In the genomic region with DNA sequence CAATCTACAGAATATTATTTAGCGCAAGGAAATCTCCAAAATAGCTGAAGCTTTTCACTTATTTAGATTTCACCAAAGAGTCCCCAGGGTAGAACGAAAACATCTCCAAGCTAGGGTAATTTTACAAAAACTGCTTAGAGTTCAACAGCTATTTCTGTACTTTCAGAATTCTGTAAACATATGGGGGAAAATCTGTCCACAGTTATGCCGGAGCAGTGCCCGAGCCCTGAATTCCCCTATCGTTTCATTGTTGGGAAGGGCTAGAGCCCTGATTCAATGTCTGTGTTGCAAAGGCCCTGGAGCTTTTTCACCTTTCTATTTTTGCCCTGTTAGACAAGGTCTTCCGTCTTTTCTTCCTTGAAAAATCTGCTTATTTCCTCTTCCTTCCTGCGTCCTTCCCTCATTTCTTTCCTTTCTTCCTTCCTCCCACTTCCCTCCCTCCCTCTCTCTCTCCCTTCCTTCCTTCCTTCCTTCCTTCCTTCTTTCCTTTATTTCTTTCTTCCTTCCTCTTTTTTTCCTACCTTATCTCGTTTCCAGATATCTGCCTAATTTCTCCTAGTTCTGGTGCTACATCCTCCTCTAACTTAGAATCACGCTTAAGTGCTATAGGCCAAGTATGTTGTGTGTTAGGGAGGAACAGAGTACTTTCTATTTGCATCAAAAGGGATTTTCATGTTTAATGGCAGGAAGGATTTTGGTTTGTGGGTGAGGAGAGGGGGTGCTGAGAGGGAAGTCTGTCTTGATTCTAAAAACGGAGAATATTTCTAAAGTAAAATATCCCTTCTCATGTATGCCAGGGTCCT, we compare ENCODE assay signal across 1 cellular context.
A peak's percentile ranks its signal among the peaks of the same experiment; 100 is the strongest.
TF ChIP-seq lines count a peak whose summit lies in the region.

No MANE protein-coding gene starts in this region.

TF ChIP-seq in GM12878, 131 proteins besides CTCF, POLR2A, EP300 and RAD21 (continued from another document):
- TF ChIP-seq, protein P1, sequence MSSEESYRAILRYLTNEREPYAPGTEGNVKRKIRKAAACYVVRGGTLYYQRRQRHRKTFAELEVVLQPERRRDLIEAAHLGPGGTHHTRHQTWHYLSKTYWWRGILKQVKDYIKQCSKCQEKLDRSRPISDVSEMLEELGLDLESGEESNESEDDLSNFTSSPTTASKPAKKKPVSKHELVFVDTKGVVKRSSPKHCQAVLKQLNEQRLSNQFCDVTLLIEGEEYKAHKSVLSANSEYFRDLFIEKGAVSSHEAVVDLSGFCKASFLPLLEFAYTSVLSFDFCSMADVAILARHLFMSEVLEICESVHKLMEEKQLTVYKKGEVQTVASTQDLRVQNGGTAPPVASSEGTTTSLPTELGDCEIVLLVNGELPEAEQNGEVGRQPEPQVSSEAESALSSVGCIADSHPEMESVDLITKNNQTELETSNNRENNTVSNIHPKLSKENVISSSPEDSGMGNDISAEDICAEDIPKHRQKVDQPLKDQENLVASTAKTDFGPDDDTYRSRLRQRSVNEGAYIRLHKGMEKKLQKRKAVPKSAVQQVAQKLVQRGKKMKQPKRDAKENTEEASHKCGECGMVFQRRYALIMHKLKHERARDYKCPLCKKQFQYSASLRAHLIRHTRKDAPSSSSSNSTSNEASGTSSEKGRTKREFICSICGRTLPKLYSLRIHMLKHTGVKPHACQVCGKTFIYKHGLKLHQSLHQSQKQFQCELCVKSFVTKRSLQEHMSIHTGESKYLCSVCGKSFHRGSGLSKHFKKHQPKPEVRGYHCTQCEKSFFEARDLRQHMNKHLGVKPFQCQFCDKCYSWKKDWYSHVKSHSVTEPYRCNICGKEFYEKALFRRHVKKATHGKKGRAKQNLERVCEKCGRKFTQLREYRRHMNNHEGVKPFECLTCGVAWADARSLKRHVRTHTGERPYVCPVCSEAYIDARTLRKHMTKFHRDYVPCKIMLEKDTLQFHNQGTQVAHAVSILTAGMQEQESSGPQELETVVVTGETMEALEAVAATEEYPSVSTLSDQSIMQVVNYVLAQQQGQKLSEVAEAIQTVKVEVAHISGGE (CRISPR knock-in tag; IDR thresholded peaks at IDR 0.05): no peak
- TF ChIP-seq NR2F1 (conservative IDR thresholded peaks at IDR 0.05) (peak; percentile 83), IKZF2 (IDR thresholded peaks at IDR 0.05) (peak; percentile 84 to 91), BHLHE40 (IDR thresholded peaks at IDR 0.05; ENCODE audit: borderline replicate concordance in 1 of 2, low read depth in 2 of 2, low read length in 1 of 2) (peak; percentile 27 to 65; a peak in 3 of 4 replicates), SIN3A (IDR thresholded peaks at IDR 0.05; ENCODE audit: low read depth, low read length) (no peak), YBX1 (IDR thresholded peaks at IDR 0.05) (0 out of 2 replicates have a peak, but pooled peaks have one; percentile 67), NBN (IDR thresholded peaks at IDR 0.05) (peak; percentile 69; the same call in 1 of the 2 replicates), DPF2 (IDR thresholded peaks at IDR 0.05) (peak; percentile 76; the same call in 1 of the 2 replicates), NFIC (IDR thresholded peaks at IDR 0.05; ENCODE audit: low read depth, low read length) (peak; percentile 37; the same call in 1 of the 2 replicates), CBX5 (IDR thresholded peaks at IDR 0.05; ENCODE audit: low read depth) (no peak), RUNX3 (IDR thresholded peaks at IDR 0.05; ENCODE audit: low read length) (peak; percentile 77), JUNB (IDR thresholded peaks at IDR 0.05) (peak; percentile 37; the same call in 1 of the 2 replicates), HDGF (IDR thresholded peaks at IDR 0.05) (0 out of 2 replicates have a peak, but pooled peaks have one; percentile 59), ZBED1 (IDR thresholded peaks at IDR 0.05; ENCODE audit: borderline replicate concordance) (no peak), BMI1 (IDR thresholded peaks at IDR 0.05; ENCODE audit: borderline replicate concordance) (peak; percentile 60), MTA2 (IDR thresholded peaks at IDR 0.05; ENCODE audit: low read depth) (peak; percentile 74)
- TF ChIP-seq, protein P2, sequence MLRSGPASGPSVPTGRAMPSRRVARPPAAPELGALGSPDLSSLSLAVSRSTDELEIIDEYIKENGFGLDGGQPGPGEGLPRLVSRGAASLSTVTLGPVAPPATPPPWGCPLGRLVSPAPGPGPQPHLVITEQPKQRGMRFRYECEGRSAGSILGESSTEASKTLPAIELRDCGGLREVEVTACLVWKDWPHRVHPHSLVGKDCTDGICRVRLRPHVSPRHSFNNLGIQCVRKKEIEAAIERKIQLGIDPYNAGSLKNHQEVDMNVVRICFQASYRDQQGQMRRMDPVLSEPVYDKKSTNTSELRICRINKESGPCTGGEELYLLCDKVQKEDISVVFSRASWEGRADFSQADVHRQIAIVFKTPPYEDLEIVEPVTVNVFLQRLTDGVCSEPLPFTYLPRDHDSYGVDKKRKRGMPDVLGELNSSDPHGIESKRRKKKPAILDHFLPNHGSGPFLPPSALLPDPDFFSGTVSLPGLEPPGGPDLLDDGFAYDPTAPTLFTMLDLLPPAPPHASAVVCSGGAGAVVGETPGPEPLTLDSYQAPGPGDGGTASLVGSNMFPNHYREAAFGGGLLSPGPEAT (IDR thresholded peaks at IDR 0.05; ENCODE audit: low read depth): peak; percentile 54
- TF ChIP-seq, protein P3, sequence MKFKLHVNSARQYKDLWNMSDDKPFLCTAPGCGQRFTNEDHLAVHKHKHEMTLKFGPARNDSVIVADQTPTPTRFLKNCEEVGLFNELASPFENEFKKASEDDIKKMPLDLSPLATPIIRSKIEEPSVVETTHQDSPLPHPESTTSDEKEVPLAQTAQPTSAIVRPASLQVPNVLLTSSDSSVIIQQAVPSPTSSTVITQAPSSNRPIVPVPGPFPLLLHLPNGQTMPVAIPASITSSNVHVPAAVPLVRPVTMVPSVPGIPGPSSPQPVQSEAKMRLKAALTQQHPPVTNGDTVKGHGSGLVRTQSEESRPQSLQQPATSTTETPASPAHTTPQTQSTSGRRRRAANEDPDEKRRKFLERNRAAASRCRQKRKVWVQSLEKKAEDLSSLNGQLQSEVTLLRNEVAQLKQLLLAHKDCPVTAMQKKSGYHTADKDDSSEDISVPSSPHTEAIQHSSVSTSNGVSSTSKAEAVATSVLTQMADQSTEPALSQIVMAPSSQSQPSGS (IDR thresholded peaks at IDR 0.05; ENCODE audit: low read length): no peak
